8 cellular contexts compared by ENCODE assay signal in the genomic region with DNA sequence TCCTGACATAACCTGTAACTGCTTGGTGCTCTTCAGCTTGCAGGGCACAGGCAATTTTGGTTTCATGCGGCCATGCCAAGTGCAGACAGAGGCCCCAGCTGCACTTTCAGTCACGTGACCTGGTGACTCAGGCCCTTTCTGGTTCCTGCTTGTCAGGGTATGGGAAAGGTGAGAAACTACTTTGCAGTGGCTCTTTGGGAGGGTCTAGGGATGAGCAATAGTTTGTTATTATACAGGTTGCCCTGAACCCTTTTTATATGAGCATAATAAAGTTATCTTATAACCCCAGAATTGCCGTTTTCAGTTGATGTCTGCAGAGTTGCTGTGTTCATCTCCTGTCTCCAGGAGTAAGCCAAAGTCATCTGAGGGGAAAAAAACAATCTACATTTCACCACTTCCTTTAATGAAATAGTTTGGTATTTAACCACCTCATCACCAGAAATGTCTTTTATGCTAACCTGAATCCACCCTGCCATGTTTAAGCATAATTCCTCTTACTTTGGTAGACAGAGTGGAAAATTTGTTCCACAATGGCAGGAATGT. TPM values are rescaled to one million over a fixed set of nuclear protein-coding genes. Genes with fewer than 3 reads are reported as not detected.
DNase-seq lines count a peak whose midpoint lies in the region; ATAC-seq and TF ChIP-seq lines count a peak whose summit lies in the region.

No MANE protein-coding gene starts in this region.

- POLR2A ChIA-PET in GM10248 (lab: Yijun Ruan, JAX), result no interaction called here

- H3K4me1 ChIP-seq in DND-41 (ENCODE audit: insufficient read depth, low read length), result peaks cover 14% of the 10 kb centered on the region
- peaks cover 0 to 8% of the 10 kb centered on the region in 2 donors for H3K4me1 ChIP-seq in right atrium auricular region

- H3K27me3 ChIP-seq in DND-41 (ENCODE audit: insufficient read depth, low read length, poor library complexity) (peaks cover 9% of the 10 kb centered on the region), right atrium auricular region (no peaks in the 10 kb centered on the region)

- CTCF ChIA-PET in GM10248 (lab: Yijun Ruan, JAX), result interaction anchor here (0.9 kb wide), 1 partner anchor 9 kb away, joined by 4 read pairs; no protein-coding TSS in a partner anchor

- ATAC-seq in DND-41 (ENCODE audit: insufficient read depth, low read depth) (peak; percentile 69), HG03060 (IDR thresholded peaks at IDR 0.05; ENCODE audit: low read depth, unreplicated experiment) (peak; percentile 71), HG02852 (IDR thresholded peaks at IDR 0.05; ENCODE audit: unreplicated experiment) (no peak)

- peak overlapping the region; percentile 5; the same call in 1 of the 2 replicates for H2AFZ ChIP-seq in DND-41 (ENCODE audit: low read depth, low read length)

- H3K9me3 ChIP-seq in DND-41 (ENCODE audit: insufficient read depth, low read length, severe bottlenecking), result no peaks in the 10 kb centered on the region
- no peaks in the 10 kb centered on the region for H3K9me3 ChIP-seq in right atrium auricular region

- H3K4me2 ChIP-seq in DND-41 (ENCODE audit: insufficient read depth, low read length), result peak overlapping the region; percentile 17

- H3K4me3 ChIP-seq in DND-41 (ENCODE audit: low read depth in 1 of 2, low read length in 2 of 2) (no peak overlapping the region), right atrium auricular region (no peak overlapping the region)

- TF ChIP-seq CTCF in DND-41 (IDR thresholded peaks at IDR 0.05; ENCODE audit: borderline replicate concordance, extremely low read depth, low read length, poor library complexity, severe bottlenecking) (no peak), right atrium auricular region (IDR thresholded peaks at IDR 0.05) (no peak), GM10248 (IDR thresholded peaks at IDR 0.05; ENCODE audit: control extremely low read depth, extremely low read depth, low read depth, missing control alignments) (no peak)

- H3K27ac ChIP-seq in DND-41 (ENCODE audit: low read length) (no peak overlapping the region), right atrium auricular region (peak overlapping the region in 1 of 2 donors; percentile 65)

- no peaks in the 10 kb centered on the region for H4K20me1 ChIP-seq in DND-41 (ENCODE audit: insufficient read depth, low read length)

- no peaks in the 10 kb centered on the region for H3K79me2 ChIP-seq in DND-41 (ENCODE audit: insufficient read depth, low read length)

- DNase-seq in DND-41, result peak; percentile 45
- peak; percentile 94 for DNase-seq in RPMI8226
- peak; percentile 88 for DNase-seq in activated effector memory CD4-positive, alpha-beta T cell treated with anti-CD3 and anti-CD28 coated beads, Interleukin-2, amount 50 U/mL, for 16 hours
- peak; percentile 85 for DNase-seq in right atrium auricular region (ENCODE audit: low spot score)
- peak; percentile 81 to 82 for DNase-seq in stimulated activated CD4-positive, alpha-beta T cell treated with anti-CD3 and anti-CD28 coated beads, Interleukin-2, amount 100 ng/mL, for 24 hours
- DNase-seq in GM10248 (ENCODE audit: extremely low spot score), result no peak

- H3K36me3 ChIP-seq in DND-41 (ENCODE audit: insufficient read depth, low read length), result no peaks in the 10 kb centered on the region
- no peaks in the 10 kb centered on the region for H3K36me3 ChIP-seq in right atrium auricular region

- no peak overlapping the region for H3K9ac ChIP-seq in DND-41 (ENCODE audit: low read depth, low read length)

RNA-seq across cellular contexts. Expression of a gene that starts 30.9 kb away (rescaled TPM):
- total RNA-seq in right atrium auricular region, result 100 to 1,000 TPM; 188 to 208 TPM
